Comparison of ENCODE assay signal across 1 cellular context in the genomic region with DNA sequence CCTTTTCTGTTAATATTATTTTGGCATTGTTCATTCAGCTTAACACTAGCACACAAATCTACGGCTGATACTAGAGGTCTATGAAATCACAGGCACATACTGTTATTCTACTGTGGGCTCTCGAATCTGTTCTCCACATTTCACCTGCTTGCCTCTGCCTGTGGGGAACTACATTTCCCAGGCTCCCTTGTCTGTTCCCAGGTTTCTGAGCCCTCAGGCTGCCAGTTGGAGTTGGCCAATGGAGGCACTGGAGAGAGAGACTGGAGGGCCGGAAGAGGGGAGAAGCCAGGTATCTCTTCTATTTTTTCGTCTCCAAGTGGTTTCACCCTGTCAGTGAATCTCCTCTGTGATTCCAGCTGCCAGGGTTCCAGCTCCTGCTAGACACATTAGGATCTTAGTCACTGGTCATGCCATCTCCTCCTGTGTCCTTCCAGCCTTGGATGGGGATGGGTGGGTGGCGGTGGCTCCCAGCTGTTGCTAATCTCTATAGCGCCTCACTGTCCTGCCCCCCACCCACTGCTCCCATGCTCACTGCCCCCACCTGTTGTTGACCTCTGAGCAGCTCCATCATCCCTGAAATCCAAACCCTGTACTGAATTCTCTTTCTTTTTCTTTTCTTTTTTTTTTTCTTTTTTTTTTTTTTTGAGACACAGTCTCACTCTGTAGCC.
A peak's percentile ranks its signal among the peaks of the same experiment; 100 is the strongest.
TF ChIP-seq lines count a peak whose summit lies in the region.

No MANE protein-coding gene starts in this region.

TF ChIP-seq in GM23338, 12 proteins besides CTCF, POLR2A, EP300 and RAD21 (continued from another document):
- TF ChIP-seq, protein P1, sequence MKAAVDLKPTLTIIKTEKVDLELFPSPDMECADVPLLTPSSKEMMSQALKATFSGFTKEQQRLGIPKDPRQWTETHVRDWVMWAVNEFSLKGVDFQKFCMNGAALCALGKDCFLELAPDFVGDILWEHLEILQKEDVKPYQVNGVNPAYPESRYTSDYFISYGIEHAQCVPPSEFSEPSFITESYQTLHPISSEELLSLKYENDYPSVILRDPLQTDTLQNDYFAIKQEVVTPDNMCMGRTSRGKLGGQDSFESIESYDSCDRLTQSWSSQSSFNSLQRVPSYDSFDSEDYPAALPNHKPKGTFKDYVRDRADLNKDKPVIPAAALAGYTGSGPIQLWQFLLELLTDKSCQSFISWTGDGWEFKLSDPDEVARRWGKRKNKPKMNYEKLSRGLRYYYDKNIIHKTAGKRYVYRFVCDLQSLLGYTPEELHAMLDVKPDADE (IDR thresholded peaks at IDR 0.05) = peak; percentile 69
